9 cellular contexts compared by ENCODE assay signal in the genomic region with DNA sequence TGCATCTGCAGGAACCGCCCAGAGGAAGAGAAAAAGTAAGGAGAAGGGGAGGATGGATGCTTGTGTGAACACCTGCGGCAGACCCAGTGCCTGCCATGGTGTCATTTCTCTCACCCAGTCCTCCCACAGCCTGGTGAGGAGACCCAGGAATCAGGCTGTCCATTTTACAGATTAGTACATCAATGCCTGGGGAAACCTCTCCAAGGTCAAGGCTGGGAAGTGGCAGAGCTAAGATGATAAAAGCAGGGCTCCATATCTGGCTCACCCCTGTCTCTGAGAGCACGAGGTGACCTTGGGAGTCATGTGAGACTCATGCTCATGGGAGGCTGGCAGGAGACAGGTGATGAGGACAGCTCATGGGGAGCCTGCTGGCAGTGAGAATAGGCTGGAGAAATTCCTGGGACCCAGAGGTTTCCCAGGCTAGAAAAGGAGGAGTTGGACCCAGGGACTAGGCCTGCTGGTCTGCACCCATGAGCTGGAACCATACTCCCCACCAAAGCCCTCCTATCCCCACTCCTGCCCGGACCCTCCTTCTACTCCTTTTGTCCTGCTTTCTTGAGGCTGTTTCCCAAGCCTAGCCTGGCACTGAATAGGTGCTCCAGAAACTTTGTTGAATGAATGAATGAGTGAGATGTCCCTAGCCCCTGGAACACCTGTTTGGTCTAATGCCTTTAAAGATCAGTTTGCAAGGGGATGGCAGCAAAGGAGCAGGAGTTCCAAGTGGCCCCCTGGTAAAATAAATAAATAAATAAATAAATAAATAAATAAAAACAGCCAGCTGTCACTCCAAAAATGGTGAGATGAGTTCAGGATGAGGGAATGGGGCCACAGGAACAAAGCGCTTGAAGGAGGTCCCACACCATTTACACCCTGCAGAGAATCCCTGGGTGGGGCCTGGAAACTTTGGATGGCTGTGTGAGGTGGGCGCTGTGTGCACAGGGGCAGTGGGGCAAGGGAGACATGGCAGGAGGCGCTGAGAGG. TPM values are rescaled to one million over a fixed set of nuclear protein-coding genes. Genes with fewer than 3 reads are reported as not detected.
A peak's percentile ranks its signal among the peaks of the same experiment; 100 is the strongest.
DNase-seq lines count a peak whose midpoint lies in the region; ATAC-seq and TF ChIP-seq lines count a peak whose summit lies in the region.
"Had no signal": no experiment of that assay in that cellular context is flagged by ENCODE, and none has a peak within 500 bp of the region (broad histone marks: within the 10 kb centered on the region; RNA-seq: fewer than 3 reads in every experiment).

No MANE protein-coding gene starts in this region.

- peaks cover 30% of the 10 kb centered on the region for H3K27me3 Mint-ChIP-seq in activated CD4-positive, alpha-beta T cell treated with anti-CD3 and anti-CD28 coated beads, Interleukin-2, amount 10 ng/mL, durations not matched to agents 24 days and 14 days

- no peak for TF ChIP-seq CTCF in adrenal gland (IDR thresholded peaks at IDR 0.05)
- no peak for TF ChIP-seq CTCF in stomach (IDR thresholded peaks at IDR 0.05)

- H3K36me3 ChIP-seq in adrenal gland (replicated peaks in 1 of 2): peaks cover 0 to 30% of the 10 kb centered on the region in 2 donors
- H3K36me3 ChIP-seq in iPS-20b (ENCODE audit: insufficient read depth, low read depth, low read length): peaks cover 32% of the 10 kb centered on the region
- peaks cover 22 to 42% (median 37%) of the 10 kb centered on the region in 4 donors for H3K36me3 ChIP-seq in stomach

- TF ChIP-seq EP300 in stomach (IDR thresholded peaks at IDR 0.05): no peak

- no peak for DNase-seq in activated CD4-positive, alpha-beta T cell treated with anti-CD3 and anti-CD28 coated beads, Interleukin-2, amount 10 ng/mL, durations not matched to agents 24 days and 14 days
- DNase-seq in activated CD4-positive, alpha-beta T cell treated with anti-CD3 and anti-CD28 coated beads for 1 hour: no peak
- DNase-seq in adrenal gland (peak in 6 of 7 donors; percentile 69 to 87 (median 75)), stomach (no peak), NCI-H1105 (lab: John Stamatoyannopoulos, UW) (no peak), COLO668 (lab: John Stamatoyannopoulos, UW; ENCODE audit: unreplicated experiment) (no peak)
- DNase-seq: T-helper 2 cell had no signal

- peak overlapping the region in 3 of 5 donors; percentile 84 to 91 (median 86) for H3K27ac ChIP-seq in adrenal gland
- no peak overlapping the region for H3K27ac ChIP-seq in iPS-20b (ENCODE audit: low read length)
- peak overlapping the region in 4 of 5 donors; percentile 90 to 93 (median 91) for H3K27ac ChIP-seq in stomach

- intact Hi-C loops in activated CD4-positive, alpha-beta T cell treated with anti-CD3 and anti-CD28 coated beads, Interleukin-2, amount 10 ng/mL, durations not matched to agents 24 days and 14 days (cut with micrococcal nuclease): no loop called here
- intact Hi-C loops in adrenal gland (cut with DNase I): loop anchor here in 1 of 2 donors (10.0 kb wide), 1 partner anchor 89 kb away; no protein-coding TSS in a partner anchor
- intact Hi-C loops in stomach (cut with DNase I; ENCODE audit: low total_unique reads): loop anchor here (10.0 kb wide), 1 partner anchor 59 kb away; no protein-coding TSS in a partner anchor

- H3K4me1 Mint-ChIP-seq in activated CD4-positive, alpha-beta T cell treated with anti-CD3 and anti-CD28 coated beads, Interleukin-2, amount 10 ng/mL, durations not matched to agents 24 days and 14 days: peaks cover 4% of the 10 kb centered on the region

- H3K9me3 Mint-ChIP-seq in activated CD4-positive, alpha-beta T cell treated with anti-CD3 and anti-CD28 coated beads, Interleukin-2, amount 10 ng/mL, durations not matched to agents 24 days and 14 days: no peaks in the 10 kb centered on the region

- 70 to 75% (median 72%) methylated on average over 7 of the region's 7 CpGs for WGBS in adrenal gland, 4 donors
- WGBS in stomach, 5 donors: 69 to 75% (median 72%) methylated on average over 7 of the region's 7 CpGs

- no peak for ATAC-seq in HG03280 (IDR thresholded peaks at IDR 0.05; ENCODE audit: unreplicated experiment)

- H3K27ac Mint-ChIP-seq in activated CD4-positive, alpha-beta T cell treated with anti-CD3 and anti-CD28 coated beads, Interleukin-2, amount 10 ng/mL, durations not matched to agents 24 days and 14 days: no peak overlapping the region

- H3K9me3 ChIP-seq in adrenal gland (replicated peaks in 1 of 3) (no peaks in the 10 kb centered on the region), iPS-20b (ENCODE audit: insufficient read depth, low read depth, low read length) (no peaks in the 10 kb centered on the region), stomach (no peaks in the 10 kb centered on the region)

- TF ChIP-seq POLR2A in adrenal gland (IDR thresholded peaks at IDR 0.05): peak in 1 of 2 donors; percentile 50
- TF ChIP-seq POLR2A in stomach (IDR thresholded peaks at IDR 0.05): no peak

- H3K4me1 ChIP-seq in adrenal gland (replicated peaks in 1 of 2) (peaks cover 11 to 15% of the 10 kb centered on the region in 2 donors), iPS-20b (ENCODE audit: insufficient read depth, low read length) (peaks cover 5% of the 10 kb centered on the region; the same call in 1 of the 2 replicates), stomach (peaks cover 11 to 40% (median 27%) of the 10 kb centered on the region in 4 donors)

- H3K27me3 ChIP-seq in adrenal gland (no peaks in the 10 kb centered on the region), iPS-20b (ENCODE audit: insufficient read depth, low read length) (no peaks in the 10 kb centered on the region), stomach (no peaks in the 10 kb centered on the region)

- no peaks in the 10 kb centered on the region for H3K36me3 Mint-ChIP-seq in activated CD4-positive, alpha-beta T cell treated with anti-CD3 and anti-CD28 coated beads, Interleukin-2, amount 10 ng/mL, durations not matched to agents 24 days and 14 days (ENCODE audit: low read depth)

- peak overlapping the region in 1 of 4 donors; percentile 99 for H3K4me3 ChIP-seq in adrenal gland
- H3K4me3 ChIP-seq in iPS-20b (ENCODE audit: low read length): peak overlapping the region; percentile 91
- H3K4me3 ChIP-seq in stomach: peak overlapping the region; percentile 83 to 99 (median 92)

- H3K4me3 Mint-ChIP-seq in activated CD4-positive, alpha-beta T cell treated with anti-CD3 and anti-CD28 coated beads, Interleukin-2, amount 10 ng/mL, durations not matched to agents 24 days and 14 days: peak overlapping the region; percentile 71

- peak overlapping the region; percentile 83 for H3K9ac ChIP-seq in iPS-20b (ENCODE audit: low read depth, low read length)

RNA-seq across cellular contexts. Expression of gene ZNF629, which starts 1.6 kb away (rescaled TPM):
- total RNA-seq in activated CD4-positive, alpha-beta T cell treated with anti-CD3 and anti-CD28 coated beads, Interleukin-2, amount 10 ng/mL, durations not matched to agents 24 days and 14 days: 2.5 and 2.6 TPM in 2 replicates
- total RNA-seq in adrenal gland (10 to 100 TPM; 19.5 to 27.0 (median 24.3) TPM), stomach (10 to 100 TPM; 10.7 to 21.3 (median 18.3) TPM)
- polyA plus RNA-seq in adrenal gland (10 to 100 TPM in 2 of 3 donors, 1 to 10 TPM in 1; 7.9 to 14.7 (median 13.6) TPM), stomach (1 to 10 TPM; 4.4 to 5.9 (median 4.9) TPM)

RNA-seq across cellular contexts. Expression of gene RNF40, which starts 23.3 kb away (rescaled TPM):
- total RNA-seq in activated CD4-positive, alpha-beta T cell treated with anti-CD3 and anti-CD28 coated beads, Interleukin-2, amount 10 ng/mL, durations not matched to agents 24 days and 14 days: 95.4 and 100 TPM in 2 replicates
- 100 to 1,000 TPM in 7 of 8 donors, 10 to 100 TPM in 1; 86.9 to 164 (median 109) TPM for total RNA-seq in adrenal gland
- 100 to 1,000 TPM; 121 to 143 (median 137) TPM for polyA plus RNA-seq in adrenal gland
- total RNA-seq in stomach: 100 to 1,000 TPM in 1 of 5 donors, 10 to 100 TPM in 4; 17.5 to 155 (median 55.1) TPM
- 10 to 100 TPM; 43.7 to 57.0 (median 53.9) TPM for polyA plus RNA-seq in stomach

RNA-seq across cellular contexts. Expression of gene CFAP119, which starts 23.6 kb away (rescaled TPM):
- total RNA-seq in activated CD4-positive, alpha-beta T cell treated with anti-CD3 and anti-CD28 coated beads, Interleukin-2, amount 10 ng/mL, durations not matched to agents 24 days and 14 days: 4.0 and 4.2 TPM in 2 replicates
- total RNA-seq in adrenal gland (10 to 100 TPM in 2 of 8 donors, 1 to 10 TPM in 6; 2.3 to 12.8 (median 7.4) TPM), stomach (10 to 100 TPM in 2 of 5 donors, 1 to 10 TPM in 1, not detected in 2; 2.0 to 71.2 (median 13.9) TPM)
- polyA plus RNA-seq in adrenal gland (10 to 100 TPM in 2 of 3 donors, 1 to 10 TPM in 1; 6.3 to 37.6 (median 24.6) TPM), stomach (10 to 100 TPM in 1 of 3 donors, 1 to 10 TPM in 2; 8.9 to 11.4 (median 9.4) TPM)

RNA-seq across cellular contexts. Expression of gene PHKG2, which starts 37.2 kb away (rescaled TPM):
- 39.5 and 41.0 TPM in 2 replicates for total RNA-seq in activated CD4-positive, alpha-beta T cell treated with anti-CD3 and anti-CD28 coated beads, Interleukin-2, amount 10 ng/mL, durations not matched to agents 24 days and 14 days
- total RNA-seq in adrenal gland (10 to 100 TPM; 25.4 to 48.3 (median 35.1) TPM), stomach (100 to 1,000 TPM in 1 of 5 donors, 10 to 100 TPM in 4; 18.2 to 104 (median 28.0) TPM)
- polyA plus RNA-seq in adrenal gland (10 to 100 TPM; 18.7 to 82.8 (median 58.5) TPM), stomach (10 to 100 TPM; 29.3 to 41.5 (median 35.6) TPM)

Comparison
In these comparisons a context has a peak if more than half of its experiments do, and no peak if none do; other contexts are left out.
1. DNase-seq: peak in adrenal gland (6 of 7); none in activated CD4-positive, alpha-beta T cell treated with anti-CD3 and anti-CD28 coated beads, Interleukin-2, amount 10 ng/mL, durations not matched to agents 24 days and 14 days (single experiment), activated CD4-positive, alpha-beta T cell treated with anti-CD3 and anti-CD28 coated beads for 1 hour (single experiment), stomach (single experiment), NCI-H1105 (single experiment) and COLO668 (single experiment).